ENCODE assay signal across 1 cellular context in the genomic region with DNA sequence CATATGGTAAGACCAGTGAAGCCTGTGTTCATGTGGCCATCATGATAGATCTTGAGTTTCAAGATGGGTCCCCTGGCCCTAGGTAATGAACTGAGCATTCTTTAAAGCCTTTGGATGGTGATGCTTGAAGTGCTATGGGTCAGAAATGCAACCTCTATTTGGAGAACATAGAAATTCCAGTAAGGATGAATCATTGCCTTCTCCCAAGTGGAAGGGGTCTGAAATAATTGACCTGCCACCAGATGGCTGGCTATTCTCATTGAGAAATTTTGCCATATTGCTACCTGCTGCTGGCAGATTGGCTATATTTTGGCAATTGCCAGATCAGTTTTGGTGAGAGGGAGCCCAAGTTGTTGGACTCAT.
TF ChIP-seq lines count a peak whose summit lies in the region.

No MANE protein-coding gene starts in this region.

TF ChIP-seq in liver, 16 proteins besides CTCF, POLR2A, EP300 and RAD21 (continued from another document):
- TF ChIP-seq, protein P1, sequence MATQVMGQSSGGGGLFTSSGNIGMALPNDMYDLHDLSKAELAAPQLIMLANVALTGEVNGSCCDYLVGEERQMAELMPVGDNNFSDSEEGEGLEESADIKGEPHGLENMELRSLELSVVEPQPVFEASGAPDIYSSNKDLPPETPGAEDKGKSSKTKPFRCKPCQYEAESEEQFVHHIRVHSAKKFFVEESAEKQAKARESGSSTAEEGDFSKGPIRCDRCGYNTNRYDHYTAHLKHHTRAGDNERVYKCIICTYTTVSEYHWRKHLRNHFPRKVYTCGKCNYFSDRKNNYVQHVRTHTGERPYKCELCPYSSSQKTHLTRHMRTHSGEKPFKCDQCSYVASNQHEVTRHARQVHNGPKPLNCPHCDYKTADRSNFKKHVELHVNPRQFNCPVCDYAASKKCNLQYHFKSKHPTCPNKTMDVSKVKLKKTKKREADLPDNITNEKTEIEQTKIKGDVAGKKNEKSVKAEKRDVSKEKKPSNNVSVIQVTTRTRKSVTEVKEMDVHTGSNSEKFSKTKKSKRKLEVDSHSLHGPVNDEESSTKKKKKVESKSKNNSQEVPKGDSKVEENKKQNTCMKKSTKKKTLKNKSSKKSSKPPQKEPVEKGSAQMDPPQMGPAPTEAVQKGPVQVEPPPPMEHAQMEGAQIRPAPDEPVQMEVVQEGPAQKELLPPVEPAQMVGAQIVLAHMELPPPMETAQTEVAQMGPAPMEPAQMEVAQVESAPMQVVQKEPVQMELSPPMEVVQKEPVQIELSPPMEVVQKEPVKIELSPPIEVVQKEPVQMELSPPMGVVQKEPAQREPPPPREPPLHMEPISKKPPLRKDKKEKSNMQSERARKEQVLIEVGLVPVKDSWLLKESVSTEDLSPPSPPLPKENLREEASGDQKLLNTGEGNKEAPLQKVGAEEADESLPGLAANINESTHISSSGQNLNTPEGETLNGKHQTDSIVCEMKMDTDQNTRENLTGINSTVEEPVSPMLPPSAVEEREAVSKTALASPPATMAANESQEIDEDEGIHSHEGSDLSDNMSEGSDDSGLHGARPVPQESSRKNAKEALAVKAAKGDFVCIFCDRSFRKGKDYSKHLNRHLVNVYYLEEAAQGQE (IDR thresholded peaks at IDR 0.05): no peak
- TF ChIP-seq, protein P2, sequence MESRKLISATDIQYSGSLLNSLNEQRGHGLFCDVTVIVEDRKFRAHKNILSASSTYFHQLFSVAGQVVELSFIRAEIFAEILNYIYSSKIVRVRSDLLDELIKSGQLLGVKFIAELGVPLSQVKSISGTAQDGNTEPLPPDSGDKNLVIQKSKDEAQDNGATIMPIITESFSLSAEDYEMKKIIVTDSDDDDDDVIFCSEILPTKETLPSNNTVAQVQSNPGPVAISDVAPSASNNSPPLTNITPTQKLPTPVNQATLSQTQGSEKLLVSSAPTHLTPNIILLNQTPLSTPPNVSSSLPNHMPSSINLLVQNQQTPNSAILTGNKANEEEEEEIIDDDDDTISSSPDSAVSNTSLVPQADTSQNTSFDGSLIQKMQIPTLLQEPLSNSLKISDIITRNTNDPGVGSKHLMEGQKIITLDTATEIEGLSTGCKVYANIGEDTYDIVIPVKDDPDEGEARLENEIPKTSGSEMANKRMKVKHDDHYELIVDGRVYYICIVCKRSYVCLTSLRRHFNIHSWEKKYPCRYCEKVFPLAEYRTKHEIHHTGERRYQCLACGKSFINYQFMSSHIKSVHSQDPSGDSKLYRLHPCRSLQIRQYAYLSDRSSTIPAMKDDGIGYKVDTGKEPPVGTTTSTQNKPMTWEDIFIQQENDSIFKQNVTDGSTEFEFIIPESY (IDR thresholded peaks at IDR 0.05): no peak
- TF ChIP-seq, protein P3, sequence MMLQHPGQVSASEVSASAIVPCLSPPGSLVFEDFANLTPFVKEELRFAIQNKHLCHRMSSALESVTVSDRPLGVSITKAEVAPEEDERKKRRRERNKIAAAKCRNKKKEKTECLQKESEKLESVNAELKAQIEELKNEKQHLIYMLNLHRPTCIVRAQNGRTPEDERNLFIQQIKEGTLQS (IDR thresholded peaks at IDR 0.05): no peak
- TF ChIP-seq, protein P4, sequence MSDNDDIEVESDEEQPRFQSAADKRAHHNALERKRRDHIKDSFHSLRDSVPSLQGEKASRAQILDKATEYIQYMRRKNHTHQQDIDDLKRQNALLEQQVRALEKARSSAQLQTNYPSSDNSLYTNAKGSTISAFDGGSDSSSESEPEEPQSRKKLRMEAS (IDR thresholded peaks at IDR 0.05): no peak
- no peak for TF ChIP-seq FOXA2 (IDR thresholded peaks at IDR 0.05)
- TF ChIP-seq RXRA (IDR thresholded peaks at IDR 0.05): no peak
- TF ChIP-seq HNF4G (IDR thresholded peaks at IDR 0.05): no peak
- TF ChIP-seq HNF4A (conservative IDR thresholded peaks at IDR 0.05): no peak
- TF ChIP-seq FOXA1 (IDR thresholded peaks at IDR 0.05): no peak
- TF ChIP-seq YY1 (IDR thresholded peaks at IDR 0.05): no peak
- no peak for TF ChIP-seq NR2F2 (IDR thresholded peaks at IDR 0.05)
- no peak for TF ChIP-seq JUND (IDR thresholded peaks at IDR 0.05)
- no peak for TF ChIP-seq GABPA (IDR thresholded peaks at IDR 0.05 in 1 of 2, conservative IDR thresholded peaks at IDR 0.05 in 1 of 2)
